11 cellular contexts compared by ENCODE assay signal in genomic region chr11:121833970-121834369, GRCh38.
"Had no signal": no experiment of that assay in that cellular context is flagged by ENCODE, and none has a peak within 500 bp of the region (broad histone marks: within the 10 kb centered on the region; RNA-seq: fewer than 3 reads in every experiment).

No MANE protein-coding gene starts in this region.

- H2AFZ ChIP-seq: GM23248, GM23338 had no signal

- ATAC-seq: GM23338, HCT116 had no signal

- H3K4me2 ChIP-seq: GM23338 had no signal

- DNase-seq: GM23248, GOT3, H7, H9, HCEC 1CT, HFFc6 had no signal

- H3K27ac ChIP-seq: GM23248 had no signal

- H3K4me3 Mint-ChIP-seq: GM23338, H9, HFFc6 had no signal

- H3K9me3 Mint-ChIP-seq: GM23338 had no signal

- H3K4me1 Mint-ChIP-seq: GM23338, H9 had no signal

- H3K9ac ChIP-seq: GM23248 had no signal

- H3K36me3 ChIP-seq: HAP-1 had no signal

- H3K4me3 ChIP-seq: GM23248, GM23338, HAP-1 had no signal

- FAIRE-seq: H1, H54 had no signal

- H3K9me3 ChIP-seq: HAP-1 had no signal

- H3K27ac Mint-ChIP-seq: GM23338, H9, HFFc6 had no signal

- H3K4me1 ChIP-seq: HAP-1 had no signal
